8 cellular contexts compared by ENCODE assay signal in the genomic region with DNA sequence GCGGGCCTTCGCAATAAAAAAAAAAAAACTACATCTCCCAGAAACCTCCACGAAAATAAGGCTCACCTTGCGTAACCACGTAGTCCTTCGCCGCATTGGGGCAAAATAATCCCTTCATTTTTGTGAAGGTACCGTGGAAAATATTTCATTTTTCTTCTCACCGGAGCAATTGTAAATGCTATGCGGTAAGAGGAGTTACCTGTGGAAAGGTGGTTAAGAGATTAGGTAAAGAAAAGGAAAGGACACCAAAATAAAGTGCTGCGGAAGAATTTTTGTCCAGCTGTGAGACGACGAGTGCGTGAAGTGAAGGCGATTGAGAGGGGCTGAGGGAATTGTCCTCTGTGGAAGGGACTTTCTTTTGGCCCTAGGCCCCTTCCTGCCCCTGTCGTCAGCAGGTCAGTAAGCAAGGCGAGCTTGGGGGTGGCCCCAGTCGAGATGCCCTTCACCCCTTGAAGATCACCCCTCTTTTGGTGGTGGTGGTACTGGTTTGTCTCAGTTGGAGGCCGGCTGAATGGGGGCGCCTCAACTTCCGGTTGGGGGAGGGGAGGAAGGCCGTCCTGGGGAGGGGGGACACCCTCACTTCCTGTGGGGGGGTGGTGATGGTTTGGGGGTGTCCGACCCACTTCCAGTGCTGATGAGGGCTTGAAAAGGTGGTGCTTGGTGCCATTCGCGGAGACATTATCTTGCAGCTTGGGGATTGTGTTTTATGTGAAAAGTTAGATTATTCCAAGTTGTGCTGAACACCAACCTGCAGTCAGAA. TPM values are rescaled to one million over a fixed set of nuclear protein-coding genes. Genes with fewer than 3 reads are reported as not detected.
A peak's percentile ranks its signal among the peaks of the same experiment; 100 is the strongest.
DNase-seq lines count a peak whose midpoint lies in the region; ATAC-seq, FAIRE-seq and TF ChIP-seq lines count a peak whose summit lies in the region.

Gene HMG20A, plus strand, starts transcription at position 279 of the 760 bp plus-strand sequence. CDS start 37,520 bp downstream, outside the sequence.

- H3K27me3 ChIP-seq in left ventricle myocardium inferior (ENCODE audit: low read depth) (no peaks in the 10 kb centered on the region), prostate gland (replicated peaks; ENCODE audit: insufficient read depth) (no peaks in the 10 kb centered on the region)

- peaks cover 88% of the 10 kb centered on the region for H3K4me1 ChIP-seq in left ventricle myocardium inferior
- no peaks in the 10 kb centered on the region for H3K4me1 ChIP-seq in prostate gland (replicated peaks)

- H3K4me3 ChIP-seq in left ventricle myocardium inferior, result peak within 1 kb of the TSS; percentile 97
- peak within 1 kb of the TSS; percentile 65 to 81 for H3K4me3 ChIP-seq in prostate gland

- TF ChIP-seq POLR2A in prostate gland (IDR thresholded peaks at IDR 0.05), result no peak

- DNase-seq in GM10266 (ENCODE audit: extremely low spot score) (peak; percentile 53), NCI-H1105 treated with DMSO at 0.1 percent for 48 hours (lab: John Stamatoyannopoulos, UW) (peak; percentile 76), T-helper 1 cell (peak in 4 of 5 donors; percentile 12 to 32 (median 24)), amniotic epithelial cell (ENCODE audit: low read depth) (peak; percentile 90), left ventricle myocardium inferior (peak; percentile 51), prostate gland (ENCODE audit: low spot score) (peak; percentile 31), urothelium cell line (ENCODE audit: low spot score) (peak; percentile 73)

- TF ChIP-seq CTCF in GM10266 (IDR thresholded peaks at IDR 0.05; ENCODE audit: control insufficient read depth, insufficient read depth, low read depth, missing control alignments) (no peak), left ventricle myocardium inferior (IDR thresholded peaks at IDR 0.05; ENCODE audit: borderline replicate concordance) (no peak), prostate gland (IDR thresholded peaks at IDR 0.05) (no peak)

- H3K9me3 ChIP-seq in left ventricle myocardium inferior (replicated peaks) (no peaks in the 10 kb centered on the region), prostate gland (no peaks in the 10 kb centered on the region)

- no peaks in the 10 kb centered on the region for H3K36me3 ChIP-seq in left ventricle myocardium inferior
- H3K36me3 ChIP-seq in prostate gland, result no peaks in the 10 kb centered on the region

- 0% methylated on average over 25 of the region's 25 CpGs for WGBS in prostate gland

- H3K27ac ChIP-seq in left ventricle myocardium inferior (replicated peaks) (peak within 1 kb of the TSS; percentile 97), prostate gland (peak within 1 kb of the TSS; percentile 89 to 91)

- peak; percentile 58 for FAIRE-seq in urothelium cell line (lab: Jason Lieb, UNC)

- ATAC-seq in HG02642 (IDR thresholded peaks at IDR 0.05; ENCODE audit: poor library complexity, unreplicated experiment), result peak; percentile 45

- intact Hi-C loops in left ventricle myocardium inferior (cut with micrococcal nuclease), result no loop called here
- intact Hi-C loops in prostate gland (cut with DNase I), result no loop called here

RNA-seq across cellular contexts. Expression of gene HMG20A, which starts in this region (rescaled TPM):
- total RNA-seq in left ventricle myocardium inferior (30.5 TPM), prostate gland (10 to 100 TPM; 15.9 to 51.4 TPM)

Comparison
In these comparisons a context has a peak if more than half of its experiments do, and no peak if none do; other contexts are left out.
1. Peak in every context shown above with its lines: DNase-seq, ATAC-seq, H3K4me3 ChIP-seq and H3K27ac ChIP-seq.
2. DNase-seq: peak in every context shown above with its lines; median percentile 90 in amniotic epithelial cell; 76 in NCI-H1105 treated with DMSO at 0.1 percent for 48 hours; 73 in urothelium cell line; 53 in GM10266; 51 in left ventricle myocardium inferior; 31 in prostate gland; 24 in T-helper 1 cell.